Comparison of ENCODE assay signal across 26 cellular contexts in genomic region chr6:132198040-132198439, GRCh38.
DNase-seq lines count a peak whose midpoint lies in the region; ATAC-seq and TF ChIP-seq lines count a peak whose summit lies in the region.
"Had no signal": no experiment of that assay in that cellular context is flagged by ENCODE, and none has a peak within 500 bp of the region (broad histone marks: within the 10 kb centered on the region; RNA-seq: fewer than 3 reads in every experiment).

No MANE protein-coding gene starts in this region.

- DNase-seq in EH (ENCODE audit: low read depth), result peak; percentile 67
- peak; percentile 90 for DNase-seq in M059J (ENCODE audit: low read depth)
- DNase-seq in astrocyte of the hippocampus (ENCODE audit: low read depth, low spot score), result peak; percentile 53
- no peak for DNase-seq in mesenchymal stem cell
- DNase-seq in suprapubic skin (ENCODE audit: low spot score in 2 of 2), result no peak
- no peak for DNase-seq in HEK293T (ENCODE audit: extremely low spot score)
- DNase-seq: activated CD4-positive, alpha-beta T cell treated with anti-CD3 and anti-CD28 coated beads, Interleukin-2, amount 50 U/mL, for 1 hour; activated CD8-positive, alpha-beta memory T cell treated with anti-CD3 and anti-CD28 coated beads, Interleukin-2, amount 10 ng/mL, durations not matched to agents 7 days and 5 days; activated naive CD4-positive, alpha-beta T cell treated with anti-CD3 and anti-CD28 coated beads, Interleukin-2, amount 50 U/mL, for 16 hours; aorta; Calu3; hippocampal formation; KG1; left lung; midbrain; NCI-H1694; ovary; retina; stimulated activated CD4-positive, alpha-beta T cell treated with anti-CD3 and anti-CD28 coated beads, Interleukin-12 subunit alpha, Interleukin-12 subunit beta, amount 100 ng/mL, for 4 hours; stimulated activated CD4-positive, alpha-beta T cell treated with anti-CD3 and anti-CD28 coated beads, Interleukin-4, amount 100 ng/mL, for 24 hours; stimulated activated naive B cell treated with anti-CD40 and anti-IgM and Interleukin-4, amounts not matched to agents 10 μg/mL and 1 μg/mL and 100 μg/mL, for 72 hours had no signal

- H3K36me3 ChIP-seq in mesenchymal stem cell (ENCODE audit: control insufficient read depth in 1 of 2, insufficient read depth in 2 of 2, low read depth in 1 of 2, low read length in 2 of 2), result no peaks in the 10 kb centered on the region
- no peaks in the 10 kb centered on the region for H3K36me3 ChIP-seq in suprapubic skin
- H3K36me3 ChIP-seq: BLaER1 treated with 17β-estradiol and CSF1 and Interleukin-3, amounts not matched to agents 10 nM and 100 nM; left lung; ovary had no signal

- H3K9ac ChIP-seq in mesenchymal stem cell (ENCODE audit: low read length), result peak overlapping the region; percentile 85
- H3K9ac ChIP-seq: BLaER1 treated with 17β-estradiol and CSF1 and Interleukin-3, amounts not matched to agents 10 nM and 100 nM had no signal

- H3K27me3 ChIP-seq in mesenchymal stem cell (ENCODE audit: control insufficient read depth in 1 of 2, insufficient read depth in 1 of 2, low read length in 2 of 2) (no peaks in the 10 kb centered on the region), suprapubic skin (no peaks in the 10 kb centered on the region)
- H3K27me3 ChIP-seq: left lung, ovary had no signal

- POLR2A ChIA-PET in HEK293T (lab: Yijun Ruan, JAX), result no interaction called here

- H3K27ac ChIP-seq in mesenchymal stem cell (ENCODE audit: low read length, poor library complexity, severe bottlenecking), result peak overlapping the region; percentile 72
- no peak overlapping the region for H3K27ac ChIP-seq in suprapubic skin
- H3K27ac ChIP-seq: BLaER1 treated with 17β-estradiol and CSF1 and Interleukin-3, amounts not matched to agents 10 nM and 100 nM; left lung; ovary had no signal

- H3K9me3 ChIP-seq in mesenchymal stem cell (ENCODE audit: control insufficient read depth, low read length) (no peaks in the 10 kb centered on the region), suprapubic skin (no peaks in the 10 kb centered on the region)
- H3K9me3 ChIP-seq: left lung, ovary had no signal

- no peak for TF ChIP-seq CTCF in suprapubic skin (IDR thresholded peaks at IDR 0.05)

- no peak for TF ChIP-seq POLR2A in suprapubic skin (IDR thresholded peaks at IDR 0.05)

- H3K4me1 ChIP-seq in mesenchymal stem cell (ENCODE audit: control insufficient read depth, insufficient read depth, low read depth, low read length) (peaks cover 4% of the 10 kb centered on the region), suprapubic skin (no peaks in the 10 kb centered on the region)
- H3K4me1 ChIP-seq: left lung had no signal

- no peak for TF ChIP-seq EP300 in suprapubic skin (IDR thresholded peaks at IDR 0.05)

- H3K4ac ChIP-seq in mesenchymal stem cell (ENCODE audit: low read depth in 1 of 2, low read length in 2 of 2), result no peak overlapping the region

- no peak overlapping the region for H2AK5ac ChIP-seq in mesenchymal stem cell (ENCODE audit: low read length, severe bottlenecking)

- no peak overlapping the region for H3K14ac ChIP-seq in mesenchymal stem cell (ENCODE audit: low read length in 2 of 2)

- no peak overlapping the region for H2AFZ ChIP-seq in mesenchymal stem cell (ENCODE audit: low read depth, low read length)

- H3K79me1 ChIP-seq in mesenchymal stem cell (replicated peaks; ENCODE audit: low read length, poor library complexity, severe bottlenecking), result no peaks in the 10 kb centered on the region

- H4K91ac ChIP-seq in mesenchymal stem cell (ENCODE audit: low read length), result no peak overlapping the region

- H2BK5ac ChIP-seq in mesenchymal stem cell (ENCODE audit: low read depth, low read length, poor library complexity, severe bottlenecking), result no peak overlapping the region

- no peak overlapping the region for H2BK12ac ChIP-seq in mesenchymal stem cell (ENCODE audit: low read length in 2 of 2)

- H2BK120ac ChIP-seq in mesenchymal stem cell (ENCODE audit: low read depth, low read length), result no peak overlapping the region

- no peak overlapping the region for H2BK15ac ChIP-seq in mesenchymal stem cell (ENCODE audit: low read depth, poor library complexity, severe bottlenecking)

- 29% methylated on average over 3 of the region's 3 CpGs for WGBS in mesenchymal stem cell
- 74% methylated on average over 3 of the region's 3 CpGs for WGBS in suprapubic skin

- ATAC-seq in GM19035 (IDR thresholded peaks at IDR 0.05; ENCODE audit: unreplicated experiment), result no peak
- ATAC-seq in HG03460 (IDR thresholded peaks at IDR 0.05; ENCODE audit: unreplicated experiment), result no peak
- ATAC-seq: activated CD8-positive, alpha-beta memory T cell treated with anti-CD3 and anti-CD28 coated beads, Interleukin-2, amount 10 ng/mL, durations not matched to agents 7 days and 5 days; left lung; natural killer cell treated with Interleukin-12 subunit alpha and Interleukin-12 subunit beta and Interleukin-15 and Interleukin-18, amount 100 ng/mL, for 72 hours; stimulated activated naive B cell treated with anti-CD40 and anti-IgM and Interleukin-4, amounts not matched to agents 10 μg/mL and 1 μg/mL and 100 μg/mL, for 72 hours; WTC11 had no signal

- CTCF ChIA-PET in HEK293T (lab: Yijun Ruan, JAX), result interaction anchor here (1.2 kb wide), 1 partner anchor 11 kb away, joined by 6 read pairs; no protein-coding TSS in a partner anchor

- H3K4me2 ChIP-seq in mesenchymal stem cell (ENCODE audit: low read length, poor library complexity, severe bottlenecking), result no peak overlapping the region
- H3K4me2 ChIP-seq: BLaER1 treated with 17β-estradiol and CSF1 and Interleukin-3, amounts not matched to agents 10 nM and 100 nM had no signal

- no peak overlapping the region for H4K8ac ChIP-seq in mesenchymal stem cell (ENCODE audit: low read length)

- no peak overlapping the region for H3K23ac ChIP-seq in mesenchymal stem cell (ENCODE audit: low read length in 2 of 2)

- H3K18ac ChIP-seq in mesenchymal stem cell (ENCODE audit: low read depth in 1 of 2, low read length in 2 of 2), result no peak overlapping the region

- H3K4me3 ChIP-seq in mesenchymal stem cell (ENCODE audit: insufficient read depth in 1 of 2, low read depth in 1 of 2, low read length in 2 of 2) (no peak overlapping the region), suprapubic skin (no peak overlapping the region)
- H3K4me3 ChIP-seq: BLaER1 treated with 17β-estradiol and CSF1 and Interleukin-3, amounts not matched to agents 10 nM and 100 nM; left lung; ovary had no signal

TF ChIP-seq in HEK293T, 16 proteins besides CTCF, POLR2A, EP300 and RAD21:
- TF ChIP-seq ARNT (IDR thresholded peaks at IDR 0.05) (no peak), SUZ12 (IDR thresholded peaks at IDR 0.05) (no peak), HDGF (IDR thresholded peaks at IDR 0.05; ENCODE audit: borderline replicate concordance) (no peak), ELF4 (IDR thresholded peaks at IDR 0.05) (no peak), ZNF384 (IDR thresholded peaks at IDR 0.05) (no peak), L3MBTL2 (conservative IDR thresholded peaks at IDR 0.05) (no peak), FOXK2 (IDR thresholded peaks at IDR 0.05) (no peak), PKNOX1 (IDR thresholded peaks at IDR 0.05) (no peak), FOXM1 (IDR thresholded peaks at IDR 0.05; ENCODE audit: borderline replicate concordance) (no peak), BHLHE40 (IDR thresholded peaks at IDR 0.05; ENCODE audit: borderline replicate concordance) (no peak), SP1 (IDR thresholded peaks at IDR 0.05) (no peak), TARDBP (IDR thresholded peaks at IDR 0.05) (no peak), LEF1 (IDR thresholded peaks at IDR 0.05; ENCODE audit: borderline replicate concordance) (no peak), NFRKB (IDR thresholded peaks at IDR 0.05) (no peak), CTBP1 (IDR thresholded peaks at IDR 0.05; ENCODE audit: borderline replicate concordance) (no peak), FOXA1 (IDR thresholded peaks at IDR 0.05) (no peak)

Comparison
In these comparisons a context has a peak if more than half of its experiments do, and no peak if none do; other contexts are left out.
1. DNase-seq: peak in EH (single experiment), M059J (single experiment) and astrocyte of the hippocampus (single experiment); none in mesenchymal stem cell (single experiment), suprapubic skin (0 of 2) and HEK293T (single experiment).